ENCODE assay signal across 9 cellular contexts in genomic region chr21:26717146-26717739, GRCh38.
DNase-seq lines count a peak whose midpoint lies in the region; ATAC-seq and TF ChIP-seq lines count a peak whose summit lies in the region.
"Had no signal": no experiment of that assay in that cellular context is flagged by ENCODE, and none has a peak within 500 bp of the region (broad histone marks: within the 10 kb centered on the region; RNA-seq: fewer than 3 reads in every experiment).

No MANE protein-coding gene starts in this region.

- H3K27me3 ChIP-seq in foreskin keratinocyte, result no peaks in the 10 kb centered on the region
- no peaks in the 10 kb centered on the region for H3K27me3 ChIP-seq in vagina

- H3K9me3 ChIP-seq in vagina, result no peaks in the 10 kb centered on the region

- no peaks in the 10 kb centered on the region for H3K36me3 ChIP-seq in vagina

- TF ChIP-seq POLR2A in vagina (IDR thresholded peaks at IDR 0.05), result no peak

- no peaks in the 10 kb centered on the region for H3K9me3 Mint-ChIP-seq in natural killer cell
- H3K9me3 Mint-ChIP-seq in natural killer cell treated with Interleukin-12 subunit alpha and Interleukin-12 subunit beta and Interleukin-15 and Interleukin-18, amount 100 ng/mL, for 72 hours, result no peaks in the 10 kb centered on the region

- H3K4me1 ChIP-seq in foreskin keratinocyte (no peaks in the 10 kb centered on the region), vagina (no peaks in the 10 kb centered on the region)

- H3K36me3 Mint-ChIP-seq in natural killer cell, result no peaks in the 10 kb centered on the region
- H3K36me3 Mint-ChIP-seq in natural killer cell treated with Interleukin-12 subunit alpha and Interleukin-12 subunit beta and Interleukin-15 and Interleukin-18, amount 100 ng/mL, for 72 hours, result no peaks in the 10 kb centered on the region
- H3K36me3 Mint-ChIP-seq: activated naive CD8-positive, alpha-beta T cell had no signal

- no peak overlapping the region for H3K27ac Mint-ChIP-seq in natural killer cell
- H3K27ac Mint-ChIP-seq in natural killer cell treated with Interleukin-12 subunit alpha and Interleukin-12 subunit beta and Interleukin-15 and Interleukin-18, amount 100 ng/mL, for 72 hours, result no peak overlapping the region
- H3K27ac Mint-ChIP-seq: activated naive CD8-positive, alpha-beta T cell had no signal

- H3K27ac ChIP-seq in RWPE1, result no peak overlapping the region
- H3K27ac ChIP-seq in foreskin keratinocyte, result no peak overlapping the region
- no peak overlapping the region for H3K27ac ChIP-seq in vagina

- H3K4me3 ChIP-seq in vagina, result no peak overlapping the region

- TF ChIP-seq CTCF in natural killer cell (IDR thresholded peaks at IDR 0.05) (peak; percentile 66), RWPE1 (conservative IDR thresholded peaks at IDR 0.05; ENCODE audit: low read depth) (peak; percentile 59), foreskin keratinocyte (conservative IDR thresholded peaks at IDR 0.05) (peak; percentile 78), vagina (IDR thresholded peaks at IDR 0.05) (peak in 2 of 3 experiments; percentile 57 to 63)

- ATAC-seq in natural killer cell (no peak), foreskin keratinocyte (no peak), HG03565 (IDR thresholded peaks at IDR 0.05; ENCODE audit: unreplicated experiment) (no peak), HG02588 (IDR thresholded peaks at IDR 0.05; ENCODE audit: unreplicated experiment) (no peak)
- no peak for ATAC-seq in natural killer cell treated with Interleukin-12 subunit alpha and Interleukin-12 subunit beta and Interleukin-15 and Interleukin-18, amount 100 ng/mL, for 72 hours

- POLR2A ChIA-PET in RWPE1 (lab: Yijun Ruan, JAX; ENCODE audit: low non-redundant PET), result no interaction called here

- intact Hi-C loops in natural killer cell (cut with micrococcal nuclease), result loop anchor here (1.0 to 5.0 kb wide), 2 partner anchors 820 to 1109 kb away; no protein-coding TSS in a partner anchor
- intact Hi-C loops in vagina (cut with DNase I), result no loop called here

- DNase-seq in natural killer cell (no peak), RWPE1 (ENCODE audit: low spot score) (peak; percentile 11), foreskin keratinocyte (no peak), vagina (ENCODE audit: extremely low spot score in 2 of 2) (no peak), SHP77 treated with DMSO at 0.1 percent for 48 hours (lab: John Stamatoyannopoulos, UW) (no peak)
- DNase-seq in natural killer cell treated with Interleukin-12 subunit alpha and Interleukin-12 subunit beta and Interleukin-15 and Interleukin-18, amount 100 ng/mL, for 72 hours (ENCODE audit: low spot score), result no peak

- no peaks in the 10 kb centered on the region for H3K4me1 Mint-ChIP-seq in natural killer cell
- no peaks in the 10 kb centered on the region for H3K4me1 Mint-ChIP-seq in natural killer cell treated with Interleukin-12 subunit alpha and Interleukin-12 subunit beta and Interleukin-15 and Interleukin-18, amount 100 ng/mL, for 72 hours (ENCODE audit: low read depth in 2 of 2)

- H3K4me3 Mint-ChIP-seq in natural killer cell, result no peak overlapping the region
- H3K4me3 Mint-ChIP-seq in natural killer cell treated with Interleukin-12 subunit alpha and Interleukin-12 subunit beta and Interleukin-15 and Interleukin-18, amount 100 ng/mL, for 72 hours, result no peak overlapping the region
- H3K4me3 Mint-ChIP-seq: activated naive CD8-positive, alpha-beta T cell had no signal

- no peaks in the 10 kb centered on the region for H3K27me3 Mint-ChIP-seq in natural killer cell (ENCODE audit: low read depth in 2 of 2)
- H3K27me3 Mint-ChIP-seq in natural killer cell treated with Interleukin-12 subunit alpha and Interleukin-12 subunit beta and Interleukin-15 and Interleukin-18, amount 100 ng/mL, for 72 hours, result no peaks in the 10 kb centered on the region

- CTCF ChIA-PET in RWPE1 (lab: Yijun Ruan, JAX), result interaction anchor here (1.1 kb wide), 1 partner anchor 548 kb away, joined by 4 read pairs; no protein-coding TSS in a partner anchor
